30 cellular contexts compared by ENCODE assay signal in the genomic region with DNA sequence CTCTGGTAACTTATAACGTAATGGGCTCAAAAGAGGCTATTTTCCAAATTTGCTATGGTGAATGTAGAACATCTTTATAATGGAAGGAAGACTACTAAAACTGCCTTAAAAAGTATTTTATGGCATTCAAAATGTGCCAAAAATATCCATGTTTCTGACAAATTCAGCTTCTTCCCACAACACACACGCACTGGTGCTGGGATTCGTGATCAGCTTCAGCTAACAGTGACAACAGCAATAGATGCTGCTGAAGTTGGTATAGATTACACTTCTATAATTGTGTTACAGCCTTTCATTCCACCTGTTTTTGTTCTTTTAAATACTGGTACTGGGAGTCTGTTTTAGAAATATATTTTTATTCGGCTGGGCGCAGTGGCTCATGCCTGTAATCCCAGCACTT.
"Had no signal": no experiment of that assay in that cellular context is flagged by ENCODE, and none has a peak within 500 bp of the region (broad histone marks: within the 10 kb centered on the region; RNA-seq: fewer than 3 reads in every experiment).

No MANE protein-coding gene starts in this region.

- DNase-seq: activated CD4-positive, alpha-beta memory T cell treated with anti-CD3 and anti-CD28 coated beads for 36 hours; activated CD4-positive, alpha-beta T cell treated with anti-CD3 and anti-CD28 coated beads for 4 hours; activated CD4-positive, alpha-beta T cell treated with anti-CD3 and anti-CD28 coated beads, Interleukin-2, amount 50 U/mL, for 1 hour; activated CD8-positive, alpha-beta memory T cell treated with anti-CD3 and anti-CD28 coated beads, Interleukin-2, amount 50 U/mL, for 4 hours; activated gamma-delta T cell treated with Interleukin-2 at 50 U/mL for 16 hours; activated naive CD4-positive, alpha-beta T cell treated with anti-CD3 and anti-CD28 coated beads for 36 hours; activated T-cell treated with anti-CD3 and anti-CD28 coated beads for 4 hours; activated T-cell treated with anti-CD3 and anti-CD28 coated beads, Interleukin-2, amount 50 U/mL, for 4 hours; adrenal gland; body of pancreas; KG1; MG63; NCI-H1048; NCI-H1105 treated with DMSO at 0.1 percent for 48 hours; NCI-H1436; NCI-H1694; NCI-H2029 treated with DMSO at 0.1 percent for 48 hours; NCI-H2107; NCI-H2171; NCI-H510A; NCI-H526; NCI-H748 treated with DMSO at 0.1 percent for 48 hours; NK-92 treated with Interleukin-12 subunit alpha and Interleukin-12 subunit beta, amount 100 ng/mL, for 24 hours; PC-3; Peyer's patch; SHP77 treated with DMSO at 0.1 percent for 48 hours; SK-N-SH had no signal

- H3K9me3 ChIP-seq: adrenal gland, body of pancreas, MG63, Peyer's patch, SJSA1, SK-N-SH had no signal

- H3K4me1 ChIP-seq: body of pancreas, Peyer's patch, SJSA1 had no signal

- H3K27ac ChIP-seq: Peyer's patch, SJSA1 had no signal

- ATAC-seq: activated CD4-positive, CD25-positive, alpha-beta regulatory T cell treated with anti-CD3 and anti-CD28 coated beads, Interleukin-2, amount 50 U/mL, for 24 hours; activated naive CD4-positive, alpha-beta T cell treated with anti-CD3 and anti-CD28 coated beads, Interleukin-2, amount 50 U/mL, for 72 hours; activated T-cell treated with anti-CD3 and anti-CD28 coated beads, Interleukin-2, amount 50 U/mL, for 4 hours; body of pancreas; PC-3 had no signal

- H3K27me3 ChIP-seq: adrenal gland, body of pancreas, MG63, Peyer's patch, SJSA1 had no signal

- H3K4me3 ChIP-seq: adrenal gland, body of pancreas, MG63, Peyer's patch, SJSA1 had no signal

- H3K36me3 ChIP-seq: adrenal gland, MG63, Peyer's patch, SJSA1 had no signal
